Comparison of ENCODE assay signal across 9 cellular contexts in the genomic region with DNA sequence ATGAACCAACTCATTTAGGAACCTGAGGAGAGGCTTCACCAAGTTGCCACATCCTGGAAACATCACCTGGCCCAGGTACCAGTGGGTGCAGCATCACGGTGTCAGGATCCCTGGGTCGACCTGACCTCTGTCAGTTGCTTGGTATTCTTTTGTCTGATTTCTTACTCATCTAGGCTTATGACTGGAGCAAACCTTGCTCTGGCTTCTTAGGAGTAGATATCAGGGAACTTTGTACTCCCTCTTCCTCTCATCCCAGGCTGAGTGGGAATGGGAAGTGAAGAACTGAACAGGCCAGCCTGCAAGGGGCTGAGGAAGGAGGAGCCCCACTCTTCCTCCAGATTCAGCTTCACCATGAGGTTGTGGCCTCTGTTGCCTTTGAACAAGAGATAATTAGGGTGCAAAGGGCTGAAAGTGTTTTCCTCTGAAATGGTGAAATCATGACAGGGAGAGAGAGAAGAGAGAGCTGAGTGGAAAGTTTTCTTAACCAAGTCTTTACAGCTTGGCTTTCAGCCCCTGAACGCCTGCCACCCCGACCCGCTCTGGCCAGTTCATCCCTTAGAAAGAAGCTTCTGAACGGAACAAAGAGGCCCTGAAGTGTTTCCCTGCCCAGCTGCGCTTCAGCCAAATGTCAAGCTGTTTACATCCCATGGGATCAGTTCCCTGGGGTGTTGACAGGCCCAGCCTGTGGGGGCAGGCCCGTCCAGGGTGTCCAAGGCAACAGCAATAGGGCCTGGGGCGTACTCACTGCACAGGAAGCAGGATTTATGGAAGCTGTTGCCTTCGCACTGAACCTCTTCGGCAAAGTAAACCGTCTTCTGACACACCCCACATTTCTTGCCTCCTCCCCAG. TPM values are rescaled to one million over a fixed set of nuclear protein-coding genes. Genes with fewer than 3 reads are reported as not detected.
DNase-seq lines count a peak whose midpoint lies in the region; ATAC-seq and TF ChIP-seq lines count a peak whose summit lies in the region.
"Had no signal": no experiment of that assay in that cellular context is flagged by ENCODE, and none has a peak within 500 bp of the region (broad histone marks: within the 10 kb centered on the region; RNA-seq: fewer than 3 reads in every experiment).

No MANE protein-coding gene starts in this region.

- H3K9me3 ChIP-seq in uterus, result no peaks in the 10 kb centered on the region

- intact Hi-C loops in uterus (cut with DNase I; ENCODE audit: low total_unique reads), result no loop called here

- no peak for ATAC-seq in HG03095 (IDR thresholded peaks at IDR 0.05; ENCODE audit: unreplicated experiment)

- H3K4me3 ChIP-seq in uterus, result peak overlapping the region in 1 of 2 donors; percentile 23

- H3K4me3 Mint-ChIP-seq in nephron, result peak overlapping the region; percentile 40 to 47 (median 45)

- no peaks in the 10 kb centered on the region for H3K36me3 ChIP-seq in uterus

- H3K27me3 Mint-ChIP-seq in nephron (ENCODE audit: low read depth), result peaks cover 12% of the 10 kb centered on the region

- DNase-seq in SHP77 (lab: John Stamatoyannopoulos, UW) (peak; percentile 2 to 32), SHP77 treated with DMSO at 0.1 percent for 48 hours (lab: John Stamatoyannopoulos, UW) (no peak), fibroblast of peridontal ligament (ENCODE audit: extremely low read depth) (peak; percentile 71), uterus (peak; percentile 92 to 94), NCI-H446 treated with DMSO at 0.1 percent for 48 hours (lab: John Stamatoyannopoulos, UW) (no peak)
- no peak for DNase-seq in activated CD4-positive, CD25-positive, alpha-beta regulatory T cell treated with anti-CD3 and anti-CD28 coated beads, Interleukin-2, amount 50 U/mL, for 72 hours
- DNase-seq: NK-92 treated with Interleukin-12 subunit alpha and Interleukin-12 subunit beta, amount 100 ng/mL, for 24 hours had no signal

- H3K27me3 ChIP-seq in uterus, result no peaks in the 10 kb centered on the region

- H3K9me3 Mint-ChIP-seq in nephron, result peaks cover 5% of the 10 kb centered on the region

- no peak for TF ChIP-seq CTCF in nephron (IDR thresholded peaks at IDR 0.05; ENCODE audit: unreplicated experiment in 3 of 3)
- no peak for TF ChIP-seq CTCF in uterus (IDR thresholded peaks at IDR 0.05)

- peaks cover 80% of the 10 kb centered on the region for H3K4me1 Mint-ChIP-seq in nephron

- peak overlapping the region; percentile 98 to 100 (median 98) for H3K27ac Mint-ChIP-seq in nephron

- H3K36me3 Mint-ChIP-seq in nephron (ENCODE audit: low read depth), result no peaks in the 10 kb centered on the region

- peaks cover 48 to 50% of the 10 kb centered on the region in 2 donors for H3K4me1 ChIP-seq in uterus

- peak in 1 of 2 donors; percentile 24 for TF ChIP-seq POLR2A in uterus (IDR thresholded peaks at IDR 0.05)

- H3K27ac ChIP-seq in uterus, result peak overlapping the region; percentile 97 to 99

RNA-seq across cellular contexts. Expression of a gene that starts 11.3 kb away (rescaled TPM):
- 1,000 to 10,000 TPM in 3 of 4 donors, 100 to 1,000 TPM in 1; 913 to 2,516 (median 1,349) TPM for total RNA-seq in uterus

RNA-seq across cellular contexts. Expression of a gene that starts 26.7 kb away (rescaled TPM):
- total RNA-seq in uterus, result 10 to 100 TPM; 14.4 to 80.2 (median 43.7) TPM

RNA-seq across cellular contexts. Expression of a gene that starts 43.3 kb away (rescaled TPM):
- 10 to 100 TPM; 25.1 to 86.1 (median 58.5) TPM for total RNA-seq in uterus

Comparison
In these comparisons a context has a peak if more than half of its experiments do, and no peak if none do; other contexts are left out.
1. DNase-seq: peak in SHP77 (2 of 2), fibroblast of peridontal ligament (single experiment) and uterus (2 of 2); none in SHP77 treated with DMSO at 0.1 percent for 48 hours (single experiment), NCI-H446 treated with DMSO at 0.1 percent for 48 hours (single experiment) and activated CD4-positive, CD25-positive, alpha-beta regulatory T cell treated with anti-CD3 and anti-CD28 coated beads, Interleukin-2, amount 50 U/mL, for 72 hours (single experiment).